In the genomic region with DNA sequence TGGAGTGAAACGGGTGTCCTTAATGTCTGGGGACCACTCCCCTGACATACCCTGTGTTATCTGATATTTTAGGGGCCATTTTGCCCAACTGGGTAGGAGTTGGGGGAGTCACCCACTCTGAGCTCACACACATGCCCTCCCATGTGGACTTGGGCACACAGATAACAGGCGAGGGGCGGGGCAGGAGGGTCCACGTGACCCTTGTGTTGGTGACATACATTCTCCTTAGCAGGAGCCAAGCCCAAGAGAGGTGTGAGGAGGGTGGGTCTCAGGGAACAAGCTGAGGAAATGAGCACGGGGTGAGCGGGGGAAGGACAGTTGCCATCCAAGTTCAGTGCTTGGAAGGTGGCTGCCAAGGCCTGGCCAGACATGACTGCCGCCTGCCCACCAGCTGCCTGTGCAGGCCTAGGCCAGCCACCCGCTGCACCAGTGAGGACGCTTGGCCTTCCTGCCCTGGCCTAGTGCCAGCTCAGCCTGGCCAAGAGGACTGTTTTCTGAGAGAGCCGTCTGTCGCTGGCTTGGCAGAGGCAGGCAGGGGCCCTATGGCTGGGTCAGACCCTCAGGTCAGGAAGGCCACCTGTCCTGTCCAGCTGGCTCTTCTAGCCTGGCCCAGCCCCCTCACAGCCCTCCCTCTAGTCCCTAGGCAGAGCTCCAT, we compare ENCODE assay signal across 1 cellular context.
TF ChIP-seq lines count a peak whose summit lies in the region.

No MANE protein-coding gene starts in this region.

TF ChIP-seq in IMR-90, 13 proteins besides CTCF, POLR2A, EP300 and RAD21 (continued from another document):
- TF ChIP-seq, protein P1, sequence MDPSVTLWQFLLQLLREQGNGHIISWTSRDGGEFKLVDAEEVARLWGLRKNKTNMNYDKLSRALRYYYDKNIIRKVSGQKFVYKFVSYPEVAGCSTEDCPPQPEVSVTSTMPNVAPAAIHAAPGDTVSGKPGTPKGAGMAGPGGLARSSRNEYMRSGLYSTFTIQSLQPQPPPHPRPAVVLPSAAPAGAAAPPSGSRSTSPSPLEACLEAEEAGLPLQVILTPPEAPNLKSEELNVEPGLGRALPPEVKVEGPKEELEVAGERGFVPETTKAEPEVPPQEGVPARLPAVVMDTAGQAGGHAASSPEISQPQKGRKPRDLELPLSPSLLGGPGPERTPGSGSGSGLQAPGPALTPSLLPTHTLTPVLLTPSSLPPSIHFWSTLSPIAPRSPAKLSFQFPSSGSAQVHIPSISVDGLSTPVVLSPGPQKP (IDR thresholded peaks at IDR 0.05; ENCODE audit: borderline replicate concordance, low read depth, low read length) = no peak
- no peak for TF ChIP-seq RFX5 (IDR thresholded peaks at IDR 0.05; ENCODE audit: low read depth, low read length)
- no peak for TF ChIP-seq CEBPB (IDR thresholded peaks at IDR 0.05; ENCODE audit: low read depth, low read length)
TF ChIP-seq in IMR-90: peak in this region for 0.
